In genomic region chr12:51087818-51088217, GRCh38 we compare ENCODE assay signal across 18 cellular contexts. TPM values are rescaled to one million over a fixed set of nuclear protein-coding genes. Genes with fewer than 3 reads are reported as not detected.
DNase-seq lines count a peak whose midpoint lies in the region; ATAC-seq and TF ChIP-seq lines count a peak whose summit lies in the region.
"Had no signal": no experiment of that assay in that cellular context is flagged by ENCODE, and none has a peak within 500 bp of the region (broad histone marks: within the 10 kb centered on the region; RNA-seq: fewer than 3 reads in every experiment).

No MANE protein-coding gene starts in this region.

- no peak for ATAC-seq in naive thymus-derived CD4-positive, alpha-beta T cell
- ATAC-seq: right cardiac atrium had no signal

- H4K20me1 ChIP-seq in PC-9 (ENCODE audit: insufficient read depth): no peaks in the 10 kb centered on the region

- CTCF ChIA-PET in activated CD4-positive, alpha-beta memory T cell treated with anti-CD3 and anti-CD28 coated beads, Interleukin-2, amount 10 ng/mL, durations not matched to agents 7 days and 5 days (lab: Charles Lee): no interaction called here
- CTCF ChIA-PET in naive thymus-derived CD4-positive, alpha-beta T cell (lab: Charles Lee): interaction anchor here (0.7 kb wide), 1 partner anchor 10 kb away, joined by 3 read pairs; no protein-coding TSS in a partner anchor
- CTCF ChIA-PET in PC-9 (lab: Charles Lee): no interaction called here

- POLR2A ChIA-PET in activated CD4-positive, alpha-beta memory T cell treated with anti-CD3 and anti-CD28 coated beads, Interleukin-2, amount 10 ng/mL, durations not matched to agents 7 days and 5 days (lab: Charles Lee): no interaction called here
- POLR2A ChIA-PET in naive thymus-derived CD4-positive, alpha-beta T cell (lab: Charles Lee): no interaction called here
- POLR2A ChIA-PET in PC-9 (lab: Charles Lee; ENCODE audit: unreplicated experiment): no interaction called here

- H3K4me1 ChIP-seq in naive thymus-derived CD4-positive, alpha-beta T cell (ENCODE audit: control insufficient read depth in 2 of 2, insufficient read depth in 2 of 2, low read length in 2 of 2): peaks cover 0 to under 1% of the 10 kb centered on the region in 2 donors
- H3K4me1 ChIP-seq in PC-9 (replicated peaks; ENCODE audit: insufficient read depth): no peaks in the 10 kb centered on the region
- H3K4me1 ChIP-seq: Caco-2, uterus had no signal

- H3K36me3 Mint-ChIP-seq in activated CD4-positive, alpha-beta memory T cell treated with anti-CD3 and anti-CD28 coated beads, Interleukin-2, amount 10 ng/mL, durations not matched to agents 7 days and 5 days (ENCODE audit: low read depth): peaks cover 15% of the 10 kb centered on the region
- H3K36me3 Mint-ChIP-seq in dendritic cell treated with granulocyte-macrophage colony-stimulating factor and Interleukin-4, amounts not matched to agents 40 ng/mL and 50 ng/mL, for 4 days (ENCODE audit: low read depth): peaks cover 49% of the 10 kb centered on the region
- peaks cover 0 to 6% (median 0%) of the 10 kb centered on the region in 5 donors for H3K36me3 Mint-ChIP-seq in naive thymus-derived CD4-positive, alpha-beta T cell

- no peaks in the 10 kb centered on the region for H3K27me3 ChIP-seq in naive thymus-derived CD4-positive, alpha-beta T cell (ENCODE audit: control insufficient read depth in 2 of 2, insufficient read depth in 2 of 2, low read length in 2 of 2)
- no peaks in the 10 kb centered on the region for H3K27me3 ChIP-seq in PC-9 (ENCODE audit: insufficient read depth, low read depth)
- H3K27me3 ChIP-seq: hepatocyte, uterus had no signal

- no peaks in the 10 kb centered on the region for H3K9me3 ChIP-seq in naive thymus-derived CD4-positive, alpha-beta T cell (ENCODE audit: control insufficient read depth in 2 of 3, low read length in 3 of 3)
- H3K9me3 ChIP-seq in PC-9 (ENCODE audit: insufficient read depth, low read depth): no peaks in the 10 kb centered on the region
- H3K9me3 ChIP-seq: Caco-2, uterus had no signal

- TF ChIP-seq CTCF in GM12865 (IDR thresholded peaks at IDR 0.05; ENCODE audit: insufficient read depth, low read depth, low read length, missing control alignments) (no peak), PC-9 (conservative IDR thresholded peaks at IDR 0.05) (no peak)

- intact Hi-C loops in dendritic cell treated with granulocyte-macrophage colony-stimulating factor and Interleukin-4, amounts not matched to agents 40 ng/mL and 50 ng/mL, for 4 days (cut with micrococcal nuclease): loop anchor here (10.0 kb wide), 1 partner anchor 157 kb away; no protein-coding TSS in a partner anchor
- intact Hi-C loops in naive thymus-derived CD4-positive, alpha-beta T cell (cut with micrococcal nuclease): no loop called here
- intact Hi-C loops in PC-9 (cut with micrococcal nuclease; ENCODE audit: unreplicated experiment): loop anchor here (10.0 kb wide), 1 partner anchor 257 kb away; the partner anchor contains the start of gene CELA1

- no peak overlapping the region for H3K4me2 ChIP-seq in PC-9
- H3K4me2 ChIP-seq: hepatocyte had no signal

- peaks cover 28% of the 10 kb centered on the region for H3K4me1 Mint-ChIP-seq in activated CD4-positive, alpha-beta memory T cell treated with anti-CD3 and anti-CD28 coated beads, Interleukin-2, amount 10 ng/mL, durations not matched to agents 7 days and 5 days
- peaks cover 33% of the 10 kb centered on the region for H3K4me1 Mint-ChIP-seq in dendritic cell treated with granulocyte-macrophage colony-stimulating factor and Interleukin-4, amounts not matched to agents 40 ng/mL and 50 ng/mL, for 4 days (ENCODE audit: low read depth)
- peaks cover 9 to 18% (median 12%) of the 10 kb centered on the region in 7 donors for H3K4me1 Mint-ChIP-seq in naive thymus-derived CD4-positive, alpha-beta T cell

- peak; percentile 52 for DNase-seq in activated CD4-positive, alpha-beta T cell treated with anti-CD3 and anti-CD28 coated beads for 48 hours
- no peak for DNase-seq in activated CD4-positive, alpha-beta T cell treated with anti-CD3 and anti-CD28 coated beads, Interleukin-2, amount 50 U/mL, for 1 hour
- DNase-seq in GM12865 (ENCODE audit: low read depth): peak; percentile 69
- no peak for DNase-seq in activated CD4-positive, alpha-beta memory T cell treated with anti-CD3 and anti-CD28 coated beads, Interleukin-2, amount 10 ng/mL, durations not matched to agents 7 days and 5 days
- no peak for DNase-seq in naive thymus-derived CD4-positive, alpha-beta T cell
- DNase-seq in PC-9: no peak
- DNase-seq in NCI-H128 (lab: John Stamatoyannopoulos, UW; ENCODE audit: unreplicated experiment): no peak
- DNase-seq: 8988T, Caco-2, H9, NCI-H1092, NCI-H2081 treated with DMSO at 0.1 percent for 48 hours, NCI-H510A treated with DMSO at 0.1 percent for 48 hours, right cardiac atrium, substantia nigra, uterus had no signal

- H3K27ac ChIP-seq in naive thymus-derived CD4-positive, alpha-beta T cell (ENCODE audit: low read depth, low read length): no peak overlapping the region
- H3K27ac ChIP-seq in PC-9: no peak overlapping the region
- H3K27ac ChIP-seq: hepatocyte, uterus had no signal

- no peaks in the 10 kb centered on the region for H3K27me3 Mint-ChIP-seq in activated CD4-positive, alpha-beta memory T cell treated with anti-CD3 and anti-CD28 coated beads, Interleukin-2, amount 10 ng/mL, durations not matched to agents 7 days and 5 days
- H3K27me3 Mint-ChIP-seq in dendritic cell treated with granulocyte-macrophage colony-stimulating factor and Interleukin-4, amounts not matched to agents 40 ng/mL and 50 ng/mL, for 4 days: no peaks in the 10 kb centered on the region
- no peaks in the 10 kb centered on the region for H3K27me3 Mint-ChIP-seq in naive thymus-derived CD4-positive, alpha-beta T cell

- H2AFZ ChIP-seq in PC-9: no peak overlapping the region
- H2AFZ ChIP-seq: hepatocyte had no signal

- BruUV-seq in PC-9 (replicated peaks; lab: Mats Ljungman, UMichigan): no TSS peak

- no peaks in the 10 kb centered on the region for H3K79me2 ChIP-seq in PC-9 (ENCODE audit: low read depth)
- H3K79me2 ChIP-seq: hepatocyte had no signal

- no peak overlapping the region for H3K4me3 ChIP-seq in GM12865 (ENCODE audit: low read depth, low read length)
- no peak overlapping the region for H3K4me3 ChIP-seq in naive thymus-derived CD4-positive, alpha-beta T cell (ENCODE audit: low read length)
- no peak overlapping the region for H3K4me3 ChIP-seq in PC-9
- H3K4me3 ChIP-seq: hepatocyte, uterus had no signal

- H3F3A ChIP-seq in PC-9 (ENCODE audit: insufficient read depth, low read depth): peaks cover 12% of the 10 kb centered on the region; the same call in 1 of the 2 replicates

- H3K9me3 Mint-ChIP-seq in activated CD4-positive, alpha-beta memory T cell treated with anti-CD3 and anti-CD28 coated beads, Interleukin-2, amount 10 ng/mL, durations not matched to agents 7 days and 5 days: no peaks in the 10 kb centered on the region
- H3K9me3 Mint-ChIP-seq in dendritic cell treated with granulocyte-macrophage colony-stimulating factor and Interleukin-4, amounts not matched to agents 40 ng/mL and 50 ng/mL, for 4 days: no peaks in the 10 kb centered on the region
- no peaks in the 10 kb centered on the region for H3K9me3 Mint-ChIP-seq in naive thymus-derived CD4-positive, alpha-beta T cell
- H3K9me3 Mint-ChIP-seq: H9 had no signal

- peak overlapping the region; percentile 56 for H3K27ac Mint-ChIP-seq in activated CD4-positive, alpha-beta memory T cell treated with anti-CD3 and anti-CD28 coated beads, Interleukin-2, amount 10 ng/mL, durations not matched to agents 7 days and 5 days
- peak overlapping the region; percentile 23 for H3K27ac Mint-ChIP-seq in dendritic cell treated with granulocyte-macrophage colony-stimulating factor and Interleukin-4, amounts not matched to agents 40 ng/mL and 50 ng/mL, for 4 days
- peak overlapping the region in 4 of 9 donors; percentile 15 to 58 (median 38) for H3K27ac Mint-ChIP-seq in naive thymus-derived CD4-positive, alpha-beta T cell
- H3K27ac Mint-ChIP-seq: H9 had no signal

- H3K4me3 Mint-ChIP-seq in activated CD4-positive, alpha-beta memory T cell treated with anti-CD3 and anti-CD28 coated beads, Interleukin-2, amount 10 ng/mL, durations not matched to agents 7 days and 5 days: no peak overlapping the region
- no peak overlapping the region for H3K4me3 Mint-ChIP-seq in dendritic cell treated with granulocyte-macrophage colony-stimulating factor and Interleukin-4, amounts not matched to agents 40 ng/mL and 50 ng/mL, for 4 days
- H3K4me3 Mint-ChIP-seq in naive thymus-derived CD4-positive, alpha-beta T cell: peak overlapping the region in 1 of 10 donors; percentile 4
- H3K4me3 Mint-ChIP-seq: H9 had no signal

- no peaks in the 10 kb centered on the region for H3K9me2 ChIP-seq in PC-9 (ENCODE audit: insufficient read depth)

- H3K36me3 ChIP-seq in naive thymus-derived CD4-positive, alpha-beta T cell (ENCODE audit: control insufficient read depth in 2 of 3, insufficient read depth in 3 of 3, low read length in 3 of 3): peaks cover 0 to 4% (median 0%) of the 10 kb centered on the region in 3 experiments
- no peaks in the 10 kb centered on the region for H3K36me3 ChIP-seq in PC-9 (ENCODE audit: low read depth)
- H3K36me3 ChIP-seq: uterus had no signal

RNA-seq across cellular contexts. Expression of gene CSRNP2, which starts 4.4 kb away (rescaled TPM):
- total RNA-seq in activated CD4-positive, alpha-beta memory T cell treated with anti-CD3 and anti-CD28 coated beads, Interleukin-2, amount 10 ng/mL, durations not matched to agents 7 days and 5 days: 10 to 100 TPM; 14.7 to 16.3 TPM
- 10 to 100 TPM; 20.0 to 38.7 (median 23.4) TPM for total RNA-seq in naive thymus-derived CD4-positive, alpha-beta T cell
- 1 to 10 TPM; 2.7 to 6.9 TPM for polyA plus RNA-seq in naive thymus-derived CD4-positive, alpha-beta T cell
- 19.3 and 23.1 TPM in 2 replicates for total RNA-seq in PC-9 (2021)

RNA-seq across cellular contexts. Expression of gene LETMD1, which starts 39.7 kb away (rescaled TPM):
- total RNA-seq in activated CD4-positive, alpha-beta memory T cell treated with anti-CD3 and anti-CD28 coated beads, Interleukin-2, amount 10 ng/mL, durations not matched to agents 7 days and 5 days: 10 to 100 TPM; 92.1 to 93.9 TPM
- total RNA-seq in naive thymus-derived CD4-positive, alpha-beta T cell: 100 to 1,000 TPM in 1 of 5 experiments, 10 to 100 TPM in 4; 58.8 to 101 (median 77.0) TPM
- 10 to 100 TPM; 32.4 to 42.0 TPM for polyA plus RNA-seq in naive thymus-derived CD4-positive, alpha-beta T cell
- 81.9 and 87.4 TPM in 2 replicates for total RNA-seq in PC-9 (2021)

Comparison
In these comparisons a context has a peak if more than half of its experiments do, and no peak if none do; other contexts are left out.
1. DNase-seq: peak in activated CD4-positive, alpha-beta T cell treated with anti-CD3 and anti-CD28 coated beads for 48 hours (single experiment) and GM12865 (single experiment); none in activated CD4-positive, alpha-beta T cell treated with anti-CD3 and anti-CD28 coated beads, Interleukin-2, amount 50 U/mL, for 1 hour (single experiment), activated CD4-positive, alpha-beta memory T cell treated with anti-CD3 and anti-CD28 coated beads, Interleukin-2, amount 10 ng/mL, durations not matched to agents 7 days and 5 days (single experiment), naive thymus-derived CD4-positive, alpha-beta T cell (0 of 9), PC-9 (0 of 2) and NCI-H128 (single experiment).
2. intact Hi-C loops: an anchor here in dendritic cell treated with granulocyte-macrophage colony-stimulating factor and Interleukin-4, amounts not matched to agents 40 ng/mL and 50 ng/mL, for 4 days (10.0 kb wide) and PC-9 (10.0 kb wide); none called in naive thymus-derived CD4-positive, alpha-beta T cell.